ENCODE assay signal across 8 cellular contexts in the genomic region with DNA sequence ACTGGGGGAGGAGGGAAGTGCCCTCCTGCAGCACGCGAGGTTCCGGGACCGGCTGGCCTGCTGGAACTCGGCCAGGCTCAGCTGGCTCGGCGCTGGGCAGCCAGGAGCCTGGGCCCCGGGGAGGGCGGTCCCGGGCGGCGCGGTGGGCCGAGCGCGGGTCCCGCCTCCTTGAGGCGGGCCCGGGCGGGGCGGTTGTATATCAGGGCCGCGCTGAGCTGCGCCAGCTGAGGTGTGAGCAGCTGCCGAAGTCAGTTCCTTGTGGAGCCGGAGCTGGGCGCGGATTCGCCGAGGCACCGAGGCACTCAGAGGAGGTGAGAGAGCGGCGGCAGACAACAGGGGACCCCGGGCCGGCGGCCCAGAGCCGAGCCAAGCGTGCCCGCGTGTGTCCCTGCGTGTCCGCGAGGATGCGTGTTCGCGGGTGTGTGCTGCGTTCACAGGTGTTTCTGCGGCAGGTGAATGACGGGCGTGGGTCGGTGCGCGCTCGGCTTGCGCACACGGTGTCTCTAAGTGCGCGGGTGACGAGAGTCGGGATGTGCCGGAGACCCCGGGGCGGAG.
DNase-seq lines count a peak whose midpoint lies in the region; ATAC-seq and TF ChIP-seq lines count a peak whose summit lies in the region.

A gene (plus strand): TSS at position 227 of the 555 bp plus-strand sequence. CDS start 5,388 bp downstream, outside the sequence.

- H3K4me3 ChIP-seq in GM12864 (ENCODE audit: low read depth, low read length), result peak within 1 kb of the TSS; percentile 99
- H3K4me3 ChIP-seq in retinal pigment epithelial cell (ENCODE audit: low read length), result peak within 1 kb of the TSS; percentile 89

- TF ChIP-seq CTCF in GM12864 (IDR thresholded peaks at IDR 0.05; ENCODE audit: low read depth, low read length, missing control alignments) (no peak), retinal pigment epithelial cell (conservative IDR thresholded peaks at IDR 0.05; ENCODE audit: low read depth, low read length) (no peak)

- peak; percentile 53 for ATAC-seq in HG02884 (IDR thresholded peaks at IDR 0.05; ENCODE audit: unreplicated experiment)

- DNase-seq in GM12864 (ENCODE audit: low read depth) (no peak), NCI-H187 treated with DMSO at 0.1 percent for 48 hours (lab: John Stamatoyannopoulos, UW) (peak; percentile 50), T-helper 9 cell (peak; percentile 75), astrocyte of the hippocampus (ENCODE audit: low read depth, low spot score) (peak; percentile 98), hippocampal formation (lab: John Stamatoyannopoulos, UW) (peak; percentile 42 to 78), retinal pigment epithelial cell (ENCODE audit: low read depth) (no peak)
- no peak for DNase-seq in NK-92 treated with Interleukin-12 subunit alpha and Interleukin-12 subunit beta, amount 100 ng/mL, for 24 hours (lab: John Stamatoyannopoulos, UW)

Comparison
In these comparisons a context has a peak if more than half of its experiments do, and no peak if none do; other contexts are left out.
1. DNase-seq: peak in NCI-H187 treated with DMSO at 0.1 percent for 48 hours (single experiment), T-helper 9 cell (single experiment), astrocyte of the hippocampus (single experiment) and hippocampal formation (2 of 2); none in GM12864 (single experiment), retinal pigment epithelial cell (single experiment) and NK-92 treated with Interleukin-12 subunit alpha and Interleukin-12 subunit beta, amount 100 ng/mL, for 24 hours (single experiment).